ENCODE assay signal across 19 cellular contexts in genomic region chr10:29202541-29202940, GRCh38.
"Had no signal": no experiment of that assay in that cellular context is flagged by ENCODE, and none has a peak within 500 bp of the region (broad histone marks: within the 10 kb centered on the region; RNA-seq: fewer than 3 reads in every experiment).

No MANE protein-coding gene starts in this region.

- H3K4me3 ChIP-seq: esophagus muscularis mucosa, gastrocnemius medialis, heart right ventricle, psoas muscle, right lobe of liver, spleen, tibial artery had no signal

- H3K27ac ChIP-seq: epithelial cell of prostate, esophagus muscularis mucosa, gastrocnemius medialis, heart right ventricle, neutrophil, psoas muscle, right lobe of liver, tibial artery had no signal

- H3K27ac Mint-ChIP-seq: natural killer cell treated with Interleukin-12 subunit alpha and Interleukin-12 subunit beta and Interleukin-15 and Interleukin-18, amount 100 ng/mL, for 72 hours; stimulated activated memory B cell treated with anti-CD40 and anti-IgM and Interleukin-4, amounts not matched to agents 10 μg/mL and 1 μg/mL and 100 μg/mL, for 72 hours; stimulated activated naive CD8-positive, alpha-beta T cell treated with anti-CD3 and anti-CD28 coated beads, Interleukin-15, Interleukin-2, amounts not matched to agents 100 ng/mL and 50 ng/mL, for 24 hours had no signal

- H3K4me1 Mint-ChIP-seq: stimulated activated memory B cell treated with anti-CD40 and anti-IgM and Interleukin-4, amounts not matched to agents 10 μg/mL and 1 μg/mL and 100 μg/mL, for 72 hours had no signal

- H3K27me3 Mint-ChIP-seq: stimulated activated memory B cell treated with anti-CD40 and anti-IgM and Interleukin-4, amounts not matched to agents 10 μg/mL and 1 μg/mL and 100 μg/mL, for 72 hours had no signal

- H3K36me3 ChIP-seq: esophagus muscularis mucosa, gastrocnemius medialis, heart right ventricle, neutrophil, right lobe of liver, spleen, tibial artery had no signal

- H3K4me1 ChIP-seq: esophagus muscularis mucosa, gastrocnemius medialis, heart right ventricle, psoas muscle, right lobe of liver had no signal

- DNase-seq: effector memory CD4-positive, alpha-beta T cell; gastrocnemius medialis; heart right ventricle; islet precursor cell; midbrain; psoas muscle; retina; right lobe of liver; spleen; stimulated activated CD4-positive, alpha-beta T cell treated with anti-CD3 and anti-CD28 coated beads, Interleukin-15, amount 100 ng/mL, for 24 hours; stimulated activated CD4-positive, alpha-beta T cell treated with anti-CD3 and anti-CD28 coated beads, Interleukin-1b, Interleukin-23, amount 100 ng/mL, for 48 hours; stimulated activated CD4-positive, alpha-beta T cell treated with anti-CD3 and anti-CD28 coated beads, Interleukin-4, amount 100 ng/mL, for 24 hours; tibial artery had no signal

- H3K4me3 Mint-ChIP-seq: natural killer cell treated with Interleukin-12 subunit alpha and Interleukin-12 subunit beta and Interleukin-15 and Interleukin-18, amount 100 ng/mL, for 72 hours; stimulated activated memory B cell treated with anti-CD40 and anti-IgM and Interleukin-4, amounts not matched to agents 10 μg/mL and 1 μg/mL and 100 μg/mL, for 72 hours; stimulated activated naive CD8-positive, alpha-beta T cell treated with anti-CD3 and anti-CD28 coated beads, Interleukin-15, Interleukin-2, amounts not matched to agents 100 ng/mL and 50 ng/mL, for 24 hours had no signal

- H3K9me3 ChIP-seq: esophagus muscularis mucosa, gastrocnemius medialis, heart right ventricle, neutrophil, psoas muscle, right lobe of liver, spleen, tibial artery had no signal

- H3K9me3 Mint-ChIP-seq: natural killer cell treated with Interleukin-12 subunit alpha and Interleukin-12 subunit beta and Interleukin-15 and Interleukin-18, amount 100 ng/mL, for 72 hours; stimulated activated memory B cell treated with anti-CD40 and anti-IgM and Interleukin-4, amounts not matched to agents 10 μg/mL and 1 μg/mL and 100 μg/mL, for 72 hours; stimulated activated naive CD8-positive, alpha-beta T cell treated with anti-CD3 and anti-CD28 coated beads, Interleukin-15, Interleukin-2, amounts not matched to agents 100 ng/mL and 50 ng/mL, for 24 hours had no signal

- H3K36me3 Mint-ChIP-seq: natural killer cell treated with Interleukin-12 subunit alpha and Interleukin-12 subunit beta and Interleukin-15 and Interleukin-18, amount 100 ng/mL, for 72 hours; stimulated activated memory B cell treated with anti-CD40 and anti-IgM and Interleukin-4, amounts not matched to agents 10 μg/mL and 1 μg/mL and 100 μg/mL, for 72 hours had no signal

- H3K27me3 ChIP-seq: gastrocnemius medialis, right lobe of liver, tibial artery had no signal
